Comparison of ENCODE assay signal across 1 cellular context in genomic region chr10:51617576-51618298, GRCh38.
TF ChIP-seq lines count a peak whose summit lies in the region.

No MANE protein-coding gene starts in this region.

TF ChIP-seq in GM12878, 131 proteins besides CTCF, POLR2A, EP300 and RAD21 (continued from another document and continues in another):
- TF ChIP-seq CUX1 (IDR thresholded peaks at IDR 0.05; ENCODE audit: insufficient replicate concordance, low read depth, low read length) (no peak), MYC (IDR thresholded peaks at IDR 0.05; ENCODE audit: insufficient read depth, insufficient read length, insufficient replicate concordance, low read length, severe bottlenecking) (no peak), SMC3 (IDR thresholded peaks at IDR 0.05; ENCODE audit: borderline replicate concordance, low read length) (no peak), EZH2 (IDR thresholded peaks at IDR 0.05; ENCODE audit: borderline replicate concordance, control insufficient read depth, low read depth, low read length) (no peak), KDM1A (IDR thresholded peaks at IDR 0.05; ENCODE audit: borderline replicate concordance) (no peak), HCFC1 (IDR thresholded peaks at IDR 0.05; ENCODE audit: low read length) (no peak), JUND (IDR thresholded peaks at IDR 0.05; ENCODE audit: low read depth, low read length) (no peak), NKRF (conservative IDR thresholded peaks at IDR 0.05) (no peak), HSF1 (IDR thresholded peaks at IDR 0.05; ENCODE audit: low read depth, low read length) (no peak), CEBPB (IDR thresholded peaks at IDR 0.05; ENCODE audit: borderline replicate concordance in 1 of 2, low read depth in 2 of 2, low read length in 2 of 2) (no peak), NFIC (IDR thresholded peaks at IDR 0.05; ENCODE audit: low read depth, low read length) (peak; percentile 77; the same call in 1 of the 2 replicates), IRF4 (IDR thresholded peaks at IDR 0.05; ENCODE audit: low read depth, low read length) (no peak), ATF2 (IDR thresholded peaks at IDR 0.05; ENCODE audit: low read length) (peak; percentile 63; the same call in 1 of the 2 replicates), POLR2AphosphoS5 (IDR thresholded peaks at IDR 0.05; ENCODE audit: low read length) (no peak), ELK1 (IDR thresholded peaks at IDR 0.05; ENCODE audit: low read depth, low read length) (no peak), NRF1 (conservative IDR thresholded peaks at IDR 0.05; ENCODE audit: low read depth, low read length) (no peak), NBN (IDR thresholded peaks at IDR 0.05) (no peak), PAX5 (IDR thresholded peaks at IDR 0.05; ENCODE audit: borderline replicate concordance, low read depth, low read length) (no peak), E4F1 (IDR thresholded peaks at IDR 0.05; ENCODE audit: borderline replicate concordance, partially characterized antibody) (no peak), DPF2 (IDR thresholded peaks at IDR 0.05) (no peak), USF2 (IDR thresholded peaks at IDR 0.05; ENCODE audit: borderline replicate concordance, low read depth, low read length) (no peak), ZNF217 (IDR thresholded peaks at IDR 0.05) (no peak), STAT1 (conservative IDR thresholded peaks at IDR 0.05) (no peak), CHD4 (IDR thresholded peaks at IDR 0.05) (no peak), FOS (IDR thresholded peaks at IDR 0.05; ENCODE audit: borderline replicate concordance, extremely low read depth, insufficient read length) (no peak), RB1 (IDR thresholded peaks at IDR 0.05; ENCODE audit: borderline replicate concordance) (no peak), SP1 (IDR thresholded peaks at IDR 0.05; ENCODE audit: low read depth, low read length) (no peak), TBL1XR1 (IDR thresholded peaks at IDR 0.05; ENCODE audit: low read depth, low read length) (no peak), SPI1 (IDR thresholded peaks at IDR 0.05; ENCODE audit: borderline replicate concordance, insufficient read depth, low read depth, low read length) (no peak), SKIL (IDR thresholded peaks at IDR 0.05; ENCODE audit: low read depth, poor library complexity, severe bottlenecking) (no peak), CREB1 (IDR thresholded peaks at IDR 0.05; ENCODE audit: low read depth) (peak; percentile 36; the same call in 1 of the 2 replicates), RFX5 (IDR thresholded peaks at IDR 0.05; ENCODE audit: low read depth, low read length) (no peak), FOXM1 (IDR thresholded peaks at IDR 0.05; ENCODE audit: low read depth, low read length) (peak; percentile 60; the same call in 1 of the 2 replicates), SREBF1 (IDR thresholded peaks at IDR 0.05; ENCODE audit: low read length) (no peak), KAT2A (conservative IDR thresholded peaks at IDR 0.05; ENCODE audit: control insufficient read depth, low read depth, low read length) (no peak), IRF5 (IDR thresholded peaks at IDR 0.05; ENCODE audit: borderline replicate concordance) (no peak), ATF7 (IDR thresholded peaks at IDR 0.05; ENCODE audit: low read depth) (no peak), CBX3 (IDR thresholded peaks at IDR 0.05; ENCODE audit: borderline replicate concordance, low read depth) (no peak), TCF7 (IDR thresholded peaks at IDR 0.05; ENCODE audit: borderline replicate concordance) (no peak), LARP7 (IDR thresholded peaks at IDR 0.05) (no peak)
